22 cellular contexts compared by ENCODE assay signal in the genomic region with DNA sequence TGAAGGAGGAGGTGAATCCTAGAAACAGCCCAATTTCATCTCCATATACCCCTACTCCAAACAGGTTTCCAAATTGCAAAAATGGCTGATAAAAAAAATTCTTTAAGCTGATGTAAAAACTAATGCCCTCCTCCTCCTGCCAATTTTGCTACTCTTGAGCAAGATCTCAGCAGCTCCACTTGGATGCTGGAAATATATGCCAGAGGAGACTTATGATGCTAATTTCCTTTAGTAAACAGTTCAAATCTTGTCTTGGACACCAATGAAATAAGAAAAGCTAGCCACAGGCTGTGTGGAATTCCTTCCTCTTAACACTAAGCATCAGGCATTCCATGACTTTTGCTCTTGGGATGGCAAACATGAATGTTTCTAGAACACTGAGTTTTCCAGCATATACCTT.
"Had no signal": no experiment of that assay in that cellular context is flagged by ENCODE, and none has a peak within 500 bp of the region (broad histone marks: within the 10 kb centered on the region; RNA-seq: fewer than 3 reads in every experiment).

No MANE protein-coding gene starts in this region.

- H3K27ac ChIP-seq: neural progenitor cell, suprapubic skin, vagina had no signal

- H3K4me3 ChIP-seq: lung, neural progenitor cell, suprapubic skin, vagina had no signal

- H3K4me1 Mint-ChIP-seq: activated B cell treated with CpG ODN at 0.5 μM for 24 hours; neural progenitor cell; stimulated activated effector memory CD8-positive, alpha-beta T cell treated with anti-CD3 and anti-CD28 coated beads, Interleukin-12 subunit alpha, Interleukin-12 subunit beta, amount 100 ng/mL, for 72 hours had no signal

- H3K9me3 ChIP-seq: suprapubic skin, vagina had no signal

- H2AFZ ChIP-seq: neural progenitor cell had no signal

- H3K27me3 ChIP-seq: neural progenitor cell, suprapubic skin, vagina had no signal

- H3K27ac Mint-ChIP-seq: activated B cell treated with CpG ODN at 0.5 μM for 24 hours; activated naive CD8-positive, alpha-beta T cell; activated T-helper 2 cell treated with anti-CD3 and anti-CD28 coated beads, Interferon-gamma antibody, Interleukin-2, Interleukin-4, amounts not matched to agents 10 μg/mL and 5 μg/mL and 100 μg/mL, durations not matched to agents 14 hours and 24 hours and 36 hours; immature natural killer cell; mesothelial cell of epicardium; naive thymus-derived CD8-positive, alpha-beta T cell; neural progenitor cell; stimulated activated effector memory CD8-positive, alpha-beta T cell treated with anti-CD3 and anti-CD28 coated beads, Interleukin-12 subunit alpha, Interleukin-12 subunit beta, amount 100 ng/mL, for 72 hours; stimulated activated naive CD8-positive, alpha-beta T cell treated with anti-CD3 and anti-CD28 coated beads, Interleukin-15, amount 100 ng/mL, for 72 hours; T-helper 1 cell treated with Interleukin-12 subunit alpha and Interleukin-12 subunit beta and Interleukin-4 antibody, amounts not matched to agents 30 μg/mL and 1 μg/mL, for 36 hours had no signal

- H3K36me3 ChIP-seq: neural progenitor cell, suprapubic skin, vagina had no signal

- H3K4me3 Mint-ChIP-seq: activated B cell treated with CpG ODN at 0.5 μM for 24 hours; activated naive CD8-positive, alpha-beta T cell; activated T-cell treated with anti-CD3 and anti-CD28 coated beads, Interleukin-2, amount 50 U/mL, for 4 hours; immature natural killer cell; mesothelial cell of epicardium; naive thymus-derived CD8-positive, alpha-beta T cell; neural progenitor cell; stimulated activated effector memory CD8-positive, alpha-beta T cell treated with anti-CD3 and anti-CD28 coated beads, Interleukin-12 subunit alpha, Interleukin-12 subunit beta, amount 100 ng/mL, for 72 hours; stimulated activated naive CD8-positive, alpha-beta T cell treated with anti-CD3 and anti-CD28 coated beads, Interleukin-15, amount 100 ng/mL, for 72 hours; T-helper 1 cell treated with Interleukin-12 subunit alpha and Interleukin-12 subunit beta and Interleukin-4 antibody, amounts not matched to agents 30 μg/mL and 1 μg/mL, for 36 hours had no signal

- H3K36me3 Mint-ChIP-seq: activated naive CD8-positive, alpha-beta T cell; immature natural killer cell; mesothelial cell of epicardium; naive thymus-derived CD8-positive, alpha-beta T cell; neural progenitor cell; stimulated activated effector memory CD8-positive, alpha-beta T cell treated with anti-CD3 and anti-CD28 coated beads, Interleukin-12 subunit alpha, Interleukin-12 subunit beta, amount 100 ng/mL, for 72 hours had no signal

- H3K9ac ChIP-seq: neural progenitor cell had no signal

- DNase-seq: activated B cell treated with CpG ODN at 0.5 μM for 24 hours; activated CD4-positive, alpha-beta T cell treated with anti-CD3 and anti-CD28 coated beads for 4 hours; activated CD4-positive, alpha-beta T cell treated with anti-CD3 and anti-CD28 coated beads, Interleukin-2, amount 50 U/mL, for 48 hours; activated CD8-positive, alpha-beta memory T cell treated with anti-CD3 and anti-CD28 coated beads, Interleukin-2, amount 50 U/mL, for 48 hours; activated naive CD4-positive, alpha-beta T cell; activated T-cell treated with anti-CD3 and anti-CD28 coated beads, Interleukin-2, amount 50 U/mL, for 4 hours; dermis blood vessel endothelial cell; effector memory CD4-positive, alpha-beta T cell; foreskin fibroblast; immature natural killer cell; naive thymus-derived CD8-positive, alpha-beta T cell; stimulated activated naive CD8-positive, alpha-beta T cell treated with anti-CD3 and anti-CD28 coated beads, Interleukin-15, amount 100 ng/mL, for 72 hours had no signal

- H3K9me3 Mint-ChIP-seq: activated B cell treated with CpG ODN at 0.5 μM for 24 hours; activated T-cell treated with anti-CD3 and anti-CD28 coated beads, Interleukin-2, amount 50 U/mL, for 4 hours; activated T-helper 2 cell treated with anti-CD3 and anti-CD28 coated beads, Interferon-gamma antibody, Interleukin-2, Interleukin-4, amounts not matched to agents 10 μg/mL and 5 μg/mL and 100 μg/mL, durations not matched to agents 14 hours and 24 hours and 36 hours; immature natural killer cell; mesothelial cell of epicardium; naive thymus-derived CD8-positive, alpha-beta T cell; neural progenitor cell; stimulated activated effector memory CD8-positive, alpha-beta T cell treated with anti-CD3 and anti-CD28 coated beads, Interleukin-12 subunit alpha, Interleukin-12 subunit beta, amount 100 ng/mL, for 72 hours; stimulated activated naive CD8-positive, alpha-beta T cell treated with anti-CD3 and anti-CD28 coated beads, Interleukin-15, amount 100 ng/mL, for 72 hours; T-helper 1 cell treated with Interleukin-12 subunit alpha and Interleukin-12 subunit beta and Interleukin-4 antibody, amounts not matched to agents 30 μg/mL and 1 μg/mL, for 36 hours had no signal

- ATAC-seq: activated T-cell treated with anti-CD3 and anti-CD28 coated beads, Interleukin-2, amount 50 U/mL, for 4 hours; left lobe of liver; naive thymus-derived CD8-positive, alpha-beta T cell; stimulated activated effector memory CD8-positive, alpha-beta T cell treated with anti-CD3 and anti-CD28 coated beads, Interleukin-12 subunit alpha, Interleukin-12 subunit beta, amount 100 ng/mL, for 72 hours; stimulated activated naive CD8-positive, alpha-beta T cell treated with anti-CD3 and anti-CD28 coated beads, Interleukin-15, amount 100 ng/mL, for 72 hours had no signal

- H3K4me2 ChIP-seq: neural progenitor cell had no signal
